ENCODE assay signal across 23 cellular contexts in the genomic region with DNA sequence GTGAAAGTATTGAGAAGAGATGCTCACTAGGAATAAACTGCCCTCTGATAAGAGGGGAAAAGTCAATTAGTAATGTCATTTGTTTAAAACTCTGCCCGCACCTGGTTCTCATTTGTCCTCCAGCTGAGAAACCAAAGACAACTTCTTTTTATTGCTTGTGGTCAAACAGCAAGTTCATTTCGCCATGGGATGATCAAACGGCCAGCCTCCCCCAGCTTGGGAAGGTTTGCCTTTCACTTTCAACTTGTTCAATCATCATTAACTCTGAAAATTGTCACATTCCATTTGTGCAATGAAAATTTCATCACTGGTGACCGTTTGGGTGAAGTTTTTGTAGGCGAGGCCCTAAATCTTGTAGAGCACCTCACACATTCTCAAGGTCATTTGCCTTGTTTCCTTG.
DNase-seq lines count a peak whose midpoint lies in the region; TF ChIP-seq lines count a peak whose summit lies in the region.
"Had no signal": no experiment of that assay in that cellular context is flagged by ENCODE, and none has a peak within 500 bp of the region (broad histone marks: within the 10 kb centered on the region; RNA-seq: fewer than 3 reads in every experiment).

No MANE protein-coding gene starts in this region.

- no peaks in the 10 kb centered on the region for H3K79me1 ChIP-seq in H9 (ENCODE audit: insufficient read depth, low read depth, low read length, poor library complexity, severe bottlenecking)

- no peak overlapping the region for H2BK5ac ChIP-seq in H9 (ENCODE audit: insufficient read length, low read length)

- H4K5ac ChIP-seq in H9 (ENCODE audit: insufficient read length, low read depth, low read length), result no peak overlapping the region

- H3K23ac ChIP-seq in H9 (ENCODE audit: insufficient read length, low read depth, low read length), result no peak overlapping the region

- no CpG with 5 or more reads among the region's 5 CpGs for WGBS in H9 (ENCODE audit: extremely low coverage, insufficient read length, low lambda C conversion rate)

- no peak overlapping the region for H2BK12ac ChIP-seq in H9 (ENCODE audit: insufficient read length, low read depth, low read length)

- H3K4ac ChIP-seq in H9 (ENCODE audit: low read depth, low read length), result no peak overlapping the region

- no peaks in the 10 kb centered on the region for H3K27me3 Mint-ChIP-seq in H9 (ENCODE audit: low read depth)
- H3K27me3 Mint-ChIP-seq: activated CD4-positive, alpha-beta T cell treated with anti-CD3 and anti-CD28 coated beads, Interleukin-2, amount 10 ng/mL, durations not matched to agents 7 days and 5 days; activated naive CD4-positive, alpha-beta T cell treated with anti-CD3 and anti-CD28 coated beads, Interleukin-2, amount 10 ng/mL, durations not matched to agents 7 days and 5 days; activated T-cell treated with anti-CD3 and anti-CD28 coated beads, Interleukin-2, amount 50 U/mL, for 24 hours; CD4-positive, alpha-beta memory T cell had no signal

- no peak overlapping the region for H4K91ac ChIP-seq in H9 (ENCODE audit: insufficient read length, low read depth, low read length)

- H3K9me3 ChIP-seq in HEK293 (ENCODE audit: control insufficient read depth, insufficient read depth, low read depth, low read length) (no peaks in the 10 kb centered on the region), H9 (ENCODE audit: control insufficient read depth, low read depth, low read length) (peaks cover 13% of the 10 kb centered on the region)
- H3K9me3 ChIP-seq: Peyer's patch, suprapubic skin, uterus had no signal

- H3K36me3 Mint-ChIP-seq in H9 (ENCODE audit: insufficient read depth in 1 of 3, low read depth in 3 of 3), result peaks cover 42 to 48% (median 48%) of the 10 kb centered on the region in 3 experiments

- H3K4me3 Mint-ChIP-seq in H9, result no peak overlapping the region
- H3K4me3 Mint-ChIP-seq: activated CD4-positive, alpha-beta T cell treated with anti-CD3 and anti-CD28 coated beads, Interleukin-2, amount 10 ng/mL, durations not matched to agents 7 days and 5 days; activated naive CD4-positive, alpha-beta T cell treated with anti-CD3 and anti-CD28 coated beads, Interleukin-2, amount 10 ng/mL, durations not matched to agents 7 days and 5 days; activated T-cell treated with anti-CD3 and anti-CD28 coated beads, Interleukin-2, amount 50 U/mL, for 24 hours; CD4-positive, alpha-beta memory T cell; endodermal cell had no signal

- H3K4me3 ChIP-seq in HEK293 (ENCODE audit: low read depth, low read length), result no peak overlapping the region
- H3K4me3 ChIP-seq: Peyer's patch, suprapubic skin, uterus had no signal

- peaks cover 5 to 14% of the 10 kb centered on the region in 2 experiments for H3K4me1 Mint-ChIP-seq in H9
- H3K4me1 Mint-ChIP-seq: activated CD4-positive, alpha-beta T cell treated with anti-CD3 and anti-CD28 coated beads, Interleukin-2, amount 10 ng/mL, durations not matched to agents 7 days and 5 days; activated naive CD4-positive, alpha-beta T cell treated with anti-CD3 and anti-CD28 coated beads, Interleukin-2, amount 10 ng/mL, durations not matched to agents 7 days and 5 days had no signal

- H3K4me2 ChIP-seq in H9 (ENCODE audit: insufficient read depth, insufficient read length, low read length), result no peak overlapping the region

- no peak overlapping the region for H3K9ac ChIP-seq in H9 (ENCODE audit: extremely low read depth, insufficient read length, low read length)

- POLR2A ChIA-PET in HEK293 (lab: Yijun Ruan, JAX), result no interaction called here
- POLR2A ChIA-PET in RWPE1 (lab: Yijun Ruan, JAX; ENCODE audit: low non-redundant PET), result no interaction called here

- 0 out of 7 replicates have a peak overlapping the region, but pooled peaks of 1 of the 3 experiments have one; percentile 55 for H3K27ac Mint-ChIP-seq in H9
- H3K27ac Mint-ChIP-seq: activated CD4-positive, alpha-beta T cell treated with anti-CD3 and anti-CD28 coated beads, Interleukin-2, amount 10 ng/mL, durations not matched to agents 7 days and 5 days; activated naive CD4-positive, alpha-beta T cell treated with anti-CD3 and anti-CD28 coated beads, Interleukin-2, amount 10 ng/mL, durations not matched to agents 7 days and 5 days; activated T-cell treated with anti-CD3 and anti-CD28 coated beads, Interleukin-2, amount 50 U/mL, for 24 hours; endodermal cell had no signal

- H2AK5ac ChIP-seq in H9 (ENCODE audit: insufficient read length, low read length), result no peak overlapping the region

- H2BK120ac ChIP-seq in H9 (ENCODE audit: low read depth, low read length, poor library complexity, severe bottlenecking), result no peak overlapping the region

- H3K27me3 ChIP-seq in H9 (ENCODE audit: insufficient read depth, low read length), result no peaks in the 10 kb centered on the region
- H3K27me3 ChIP-seq: foreskin keratinocyte, Peyer's patch, suprapubic skin, uterus had no signal

- H4K8ac ChIP-seq in H9 (replicated peaks; ENCODE audit: insufficient read length, low read depth, low read length), result no peak overlapping the region

- no peak overlapping the region for H3K14ac ChIP-seq in H9 (ENCODE audit: insufficient read depth, low read length)

- no peak overlapping the region for H2BK20ac ChIP-seq in H9 (ENCODE audit: low read depth, low read length, poor library complexity, severe bottlenecking)

- no peaks in the 10 kb centered on the region for H3K23me2 ChIP-seq in H9 (ENCODE audit: insufficient read length, low read depth, low read length, poor library complexity, severe bottlenecking)

- DNase-seq in AG08395 (ENCODE audit: low spot score), result peak; percentile 75
- DNase-seq in NOMO-1 treated with dmso at 0.1 percent for 144 hours (lab: John Stamatoyannopoulos, UW; ENCODE audit: unreplicated experiment), result peak; percentile 88
- peak; percentile 37 for DNase-seq in epidermal melanocyte (ENCODE audit: insufficient read length, low spot score)
- no peak for DNase-seq in NCI-H524 treated with DMSO at 0.1 percent for 48 hours (lab: John Stamatoyannopoulos, UW)
- no peak for DNase-seq in RWPE1 (ENCODE audit: low spot score)
- no peak for DNase-seq in H9
- no peak for DNase-seq in NCI-H146 treated with DMSO at 0.1 percent for 48 hours (lab: John Stamatoyannopoulos, UW; ENCODE audit: unreplicated experiment)
- DNase-seq: activated CD4-positive, alpha-beta T cell treated with anti-CD3 and anti-CD28 coated beads, Interleukin-2, amount 10 ng/mL, durations not matched to agents 7 days and 5 days; activated naive CD4-positive, alpha-beta T cell treated with anti-CD3 and anti-CD28 coated beads, Interleukin-2, amount 10 ng/mL, durations not matched to agents 7 days and 5 days; activated T-cell treated with anti-CD3 and anti-CD28 coated beads, Interleukin-2, amount 50 U/mL, for 24 hours; CD4-positive, alpha-beta memory T cell; endodermal cell; foreskin keratinocyte; hypothalamus; kidney; mammary epithelial cell; NCI-H1436; NCI-H82; occipital lobe; Peyer's patch; uterus had no signal

- H3K27ac ChIP-seq in HEK293 (ENCODE audit: extremely low read depth, low read depth, low read length), result no peak overlapping the region
- H3K27ac ChIP-seq in RWPE1, result no peak overlapping the region
- no peak overlapping the region for H3K27ac ChIP-seq in H9 (ENCODE audit: insufficient read length, low read depth, low read length)
- H3K27ac ChIP-seq: foreskin keratinocyte, Peyer's patch, suprapubic skin, uterus had no signal

- peaks cover 35% of the 10 kb centered on the region in 2 experiments for H3K9me3 Mint-ChIP-seq in H9

- H3T11ph ChIP-seq in H9 (ENCODE audit: low read length), result no peak overlapping the region

- CTCF ChIA-PET in HEK293 (lab: Yijun Ruan, JAX) (no interaction called here), RWPE1 (lab: Yijun Ruan, JAX) (no interaction called here)

- no peak overlapping the region for H2AFZ ChIP-seq in H9 (ENCODE audit: low read length)

- H3K4me1 ChIP-seq in HEK293 (ENCODE audit: control insufficient read depth, insufficient read depth, low read length), result no peaks in the 10 kb centered on the region
- no peaks in the 10 kb centered on the region for H3K4me1 ChIP-seq in H9 (ENCODE audit: insufficient read depth, low read length)
- H3K4me1 ChIP-seq: foreskin keratinocyte, Peyer's patch, suprapubic skin, uterus had no signal

- no peak overlapping the region for H2BK15ac ChIP-seq in H9 (ENCODE audit: low read depth, low read length)

- peaks cover 0 to 4% of the 10 kb centered on the region in 2 experiments; a peak in 1 of 3 replicates for H3K36me3 ChIP-seq in HEK293 (ENCODE audit: control insufficient read depth in 2 of 2, insufficient read depth in 1 of 2, low read length in 2 of 2)
- H3K36me3 ChIP-seq: uterus had no signal

- no peak overlapping the region for H3K56ac ChIP-seq in H9 (ENCODE audit: insufficient read length, low read depth, low read length)

- no peaks in the 10 kb centered on the region for H4K20me1 ChIP-seq in H9 (ENCODE audit: control insufficient read depth, insufficient read depth, insufficient read length)

- no peak overlapping the region for H3K18ac ChIP-seq in H9 (ENCODE audit: insufficient read length, low read depth, low read length)

- H3K79me2 ChIP-seq in H9 (ENCODE audit: insufficient read depth, low read length), result no peaks in the 10 kb centered on the region

- TF ChIP-seq CTCF in HEK293 (tag by site-specific recombination; IDR thresholded peaks at IDR 0.05) (no peak), RWPE1 (conservative IDR thresholded peaks at IDR 0.05; ENCODE audit: low read depth) (no peak), H9 (conservative IDR thresholded peaks at IDR 0.05) (no peak)

TF ChIP-seq in HEK293, 187 proteins besides CTCF, POLR2A, EP300 and RAD21 (continues in another document):
- TF ChIP-seq, protein P1, sequence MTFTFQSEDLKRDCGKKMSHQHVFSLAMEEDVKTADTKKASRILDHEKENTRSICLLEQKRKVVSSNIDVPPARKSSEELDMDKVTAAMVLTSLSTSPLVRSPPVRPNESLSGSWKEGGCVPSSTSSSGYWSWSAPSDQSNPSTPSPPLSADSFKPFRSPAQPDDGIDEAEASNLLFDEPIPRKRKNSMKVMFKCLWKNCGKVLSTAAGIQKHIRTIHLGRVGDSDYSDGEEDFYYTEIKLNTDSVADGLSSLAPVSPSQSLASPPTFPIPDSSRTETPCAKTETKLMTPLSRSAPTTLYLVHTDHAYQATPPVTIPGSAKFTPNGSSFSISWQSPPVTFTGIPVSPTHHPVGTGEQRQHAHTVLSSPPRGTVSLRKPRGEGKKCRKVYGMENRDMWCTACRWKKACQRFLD (tag by site-specific recombination; IDR thresholded peaks at IDR 0.05), result no peak
- TF ChIP-seq ZNF341 (tag by site-specific recombination; IDR thresholded peaks at IDR 0.05; ENCODE audit: low read depth) (0 out of 2 replicates have a peak, but pooled peaks have one; percentile 10), MZF1 (tag by site-specific recombination; IDR thresholded peaks at IDR 0.05; ENCODE audit: borderline replicate concordance) (no peak)

Comparison
In these comparisons a context has a peak if more than half of its experiments do, and no peak if none do; other contexts are left out.
1. DNase-seq: peak in AG08395 (single experiment), NOMO-1 treated with dmso at 0.1 percent for 144 hours (single experiment) and epidermal melanocyte (single experiment); none in NCI-H524 treated with DMSO at 0.1 percent for 48 hours (single experiment), RWPE1 (single experiment), H9 (single experiment) and NCI-H146 treated with DMSO at 0.1 percent for 48 hours (single experiment).